ENCODE assay signal across 8 cellular contexts in the genomic region with DNA sequence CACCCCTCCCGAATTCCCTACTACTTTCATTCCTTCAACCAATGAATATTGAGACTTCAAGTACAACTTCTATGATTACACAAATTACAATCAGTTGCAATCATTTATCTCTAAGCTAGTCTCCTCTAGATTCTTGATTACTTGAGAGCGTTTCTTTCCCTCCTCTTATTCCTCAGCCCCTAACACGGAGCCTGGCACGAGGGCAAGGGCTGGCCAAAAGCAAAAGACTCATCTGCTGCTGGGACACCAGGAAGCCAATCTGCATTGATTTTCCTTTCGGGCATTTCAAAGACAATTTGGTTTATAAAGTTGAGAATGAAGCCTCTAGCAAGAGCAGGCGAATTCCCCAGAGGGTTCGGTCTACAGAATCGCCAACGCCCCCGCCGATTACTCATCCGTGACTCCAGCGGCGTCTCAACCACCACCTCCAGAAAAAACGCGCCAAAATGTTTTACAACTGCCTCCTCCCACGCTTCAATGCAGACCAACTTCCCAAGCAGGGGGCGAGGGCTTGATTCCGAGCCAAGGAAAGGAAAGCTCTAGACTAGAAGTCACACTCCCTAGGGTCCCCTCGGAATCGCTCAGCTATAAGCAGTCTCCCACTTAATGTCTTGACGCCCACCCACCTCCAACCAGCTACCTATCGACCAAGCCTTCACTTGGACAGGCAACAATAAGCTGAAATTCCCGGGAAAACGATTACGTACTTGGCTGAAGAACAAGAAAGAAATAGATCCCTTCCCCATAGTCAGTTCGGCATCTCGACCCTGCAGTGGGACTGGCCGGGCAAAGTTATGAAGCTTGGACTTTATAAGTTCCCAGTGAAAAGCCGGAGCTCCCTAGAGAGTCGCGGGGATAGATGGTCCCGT. TPM values are rescaled to one million over a fixed set of nuclear protein-coding genes. Genes with fewer than 3 reads are reported as not detected.
A peak's percentile ranks its signal among the peaks of the same experiment; 100 is the strongest.
DNase-seq lines count a peak whose midpoint lies in the region; ATAC-seq, FAIRE-seq and TF ChIP-seq lines count a peak whose summit lies in the region.

No MANE protein-coding gene starts in this region.

- no peaks in the 10 kb centered on the region for H3K79me2 ChIP-seq in GM23338 (replicated peaks; ENCODE audit: insufficient read depth)

- H3K4me2 ChIP-seq in A549 (peak overlapping the region; percentile 48), GM23338 (peak overlapping the region; percentile 99)

- no peak overlapping the region for H3K27ac ChIP-seq in A549
- H3K27ac ChIP-seq in GM23338 (ENCODE audit: low read depth) = no peak overlapping the region
- no peak overlapping the region for H3K27ac ChIP-seq in thyroid gland

- H2AFZ ChIP-seq in GM23338 = peak overlapping the region; percentile 99

- ATAC-seq in A549 (no peak), GM23338 (peak; percentile 7), HG02642 (IDR thresholded peaks at IDR 0.05; ENCODE audit: poor library complexity, unreplicated experiment) (no peak), HG02623 (IDR thresholded peaks at IDR 0.05; ENCODE audit: unreplicated experiment) (no peak), HG03175 (IDR thresholded peaks at IDR 0.05; ENCODE audit: unreplicated experiment) (no peak)

- H3K4me3 ChIP-seq in A549 = no peak overlapping the region
- H3K4me3 ChIP-seq in GM23338 = peak overlapping the region; percentile 89
- H3K4me3 ChIP-seq in thyroid gland (replicated peaks in 1 of 3) = no peak overlapping the region

- CTCF ChIA-PET in A549 (lab: Yijun Ruan, JAX) = interaction anchor here (1.2 to 3.8 kb wide), 4 partner anchors 11 to 170 kb away, joined by 3 to 12 read pairs (median 5); no protein-coding TSS in a partner anchor

- no peak for FAIRE-seq in A549 (lab: Jason Lieb, UNC)

- no peak overlapping the region for H3K27ac Mint-ChIP-seq in GM23338

- intact Hi-C loops in thyroid gland (cut with DNase I) = no loop called here

- TF ChIP-seq EP300 in A549 (IDR thresholded peaks at IDR 0.05) = no peak

- no peak for TF ChIP-seq POLR2A in A549 (IDR thresholded peaks at IDR 0.05; ENCODE audit: low read length)
- no peak for TF ChIP-seq POLR2A in thyroid gland (IDR thresholded peaks at IDR 0.05)

- TF ChIP-seq RAD21 in A549 (conservative IDR thresholded peaks at IDR 0.05 in 1 of 2, IDR thresholded peaks at IDR 0.05 in 1 of 2) = no peak

- H3K27me3 Mint-ChIP-seq in GM23338 (ENCODE audit: insufficient read depth, low read depth, poor library complexity) = peaks cover 40% of the 10 kb centered on the region

- H3K27me3 ChIP-seq in GM23338 (ENCODE audit: insufficient read depth) (peaks cover 59% of the 10 kb centered on the region), thyroid gland (peaks cover 7% of the 10 kb centered on the region)

- TF ChIP-seq CTCF in A549 (IDR thresholded peaks at IDR 0.05) (no peak), GM23338 (conservative IDR thresholded peaks at IDR 0.05; ENCODE audit: low read depth in 2 of 2) (no peak), thyroid gland (IDR thresholded peaks at IDR 0.05) (no peak)

- H3K36me3 ChIP-seq in GM23338 (ENCODE audit: insufficient read depth) = no peaks in the 10 kb centered on the region
- H3K36me3 ChIP-seq in thyroid gland = no peaks in the 10 kb centered on the region

- 22% methylated on average over 33 of the region's 33 CpGs for WGBS in A549 (ENCODE audit: missing lambda C conversion rate)
- 3 to 4% methylated on average over 28 to 33 of the region's 33 CpGs for WGBS in thyroid gland, 2 donors

- no peaks in the 10 kb centered on the region for H3F3A ChIP-seq in GM23338 (replicated peaks; ENCODE audit: low read depth)

- H3K36me3 Mint-ChIP-seq in GM23338 (ENCODE audit: low read depth) = no peaks in the 10 kb centered on the region

- no peaks in the 10 kb centered on the region for H3K9me2 ChIP-seq in GM23338 (ENCODE audit: insufficient read depth)

- DNase-seq in A549 (ENCODE audit: low read depth in 1 of 2, low spot score in 1 of 2) (no peak), GM23338 (ENCODE audit: low spot score) (peak; percentile 64), SHP77 (lab: John Stamatoyannopoulos, UW) (peak; percentile 69 to 74), iPS-NIHi11 (ENCODE audit: low spot score) (peak; percentile 20), thyroid gland (no peak)

- H3K4me1 ChIP-seq in A549 = peaks cover 9% of the 10 kb centered on the region
- H3K4me1 ChIP-seq in GM23338 (ENCODE audit: insufficient read depth) = peaks cover 35% of the 10 kb centered on the region
- H3K4me1 ChIP-seq in thyroid gland = peaks cover 5 to 10% of the 10 kb centered on the region in 2 donors

- H4K20me1 ChIP-seq in GM23338 (replicated peaks; ENCODE audit: insufficient read depth) = no peaks in the 10 kb centered on the region; the same call in 1 of the 2 replicates

- peak overlapping the region; percentile 91 for H3K4me3 Mint-ChIP-seq in GM23338

- peaks cover 32% of the 10 kb centered on the region for H3K4me1 Mint-ChIP-seq in GM23338

- H3K9me3 ChIP-seq in A549 (no peaks in the 10 kb centered on the region; the same call in 2 of the 3 replicates), thyroid gland (no peaks in the 10 kb centered on the region)

- no peaks in the 10 kb centered on the region for H3K9me3 Mint-ChIP-seq in GM23338

- POLR2A ChIA-PET in A549 (lab: Yijun Ruan, JAX) = no interaction called here

TF ChIP-seq in A549, 52 proteins besides CTCF, POLR2A, EP300 and RAD21:
- no peak for TF ChIP-seq ZNF302 (CRISPR knock-in tag; IDR thresholded peaks at IDR 0.05)
- TF ChIP-seq RNF2 (IDR thresholded peaks at IDR 0.05; ENCODE audit: borderline replicate concordance, low read depth) = peak; percentile 84; the same call in 1 of the 2 replicates
- TF ChIP-seq CBX8 (IDR thresholded peaks at IDR 0.05) = peak; percentile 71
- TF ChIP-seq, protein P1, sequence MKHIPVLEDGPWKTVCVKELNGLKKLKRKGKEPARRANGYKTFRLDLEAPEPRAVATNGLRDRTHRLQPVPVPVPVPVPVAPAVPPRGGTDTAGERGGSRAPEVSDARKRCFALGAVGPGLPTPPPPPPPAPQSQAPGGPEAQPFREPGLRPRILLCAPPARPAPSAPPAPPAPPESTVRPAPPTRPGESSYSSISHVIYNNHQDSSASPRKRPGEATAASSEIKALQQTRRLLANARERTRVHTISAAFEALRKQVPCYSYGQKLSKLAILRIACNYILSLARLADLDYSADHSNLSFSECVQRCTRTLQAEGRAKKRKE (CRISPR knock-in tag; IDR thresholded peaks at IDR 0.05; ENCODE audit: low read depth) = no peak
- no peak for TF ChIP-seq GATA3 (IDR thresholded peaks at IDR 0.05; ENCODE audit: borderline replicate concordance)

TF ChIP-seq in GM23338, 12 proteins besides CTCF, POLR2A, EP300 and RAD21:
- TF ChIP-seq ZNF331 (CRISPR knock-in tag; IDR thresholded peaks at IDR 0.05; ENCODE audit: low read depth) (no peak), POLR2AphosphoS5 (IDR thresholded peaks at IDR 0.05; ENCODE audit: low read depth) (0 out of 2 replicates have a peak, but pooled peaks have one; percentile 7)

RNA-seq across cellular contexts. Expression of a gene that starts 1.4 kb away (rescaled TPM):
- polyA plus RNA-seq in A549 (2011; rRNA removed) = 0.13 and 0.17 TPM in 2 replicates
- polyA plus RNA-seq in A549 (2012; cell fraction: cytosol; rRNA removed) = 0.01 and 0.04 TPM in 2 replicates
- polyA plus RNA-seq in A549 (2012; cell fraction: nucleus; rRNA removed) = 0.01 TPM in 2 replicates
- 0.14 to 0.18 TPM (median 0.16 TPM) in 3 replicates for polyA plus RNA-seq in A549 (2017; fragmentation: RNase III; extraction: RNeasy Plus Mini Kit Qiagen cat#74134 plus additional on column Dnase treatment)
- 0.17 and 0.19 TPM in 2 replicates for polyA minus RNA-seq in A549 (2011; rRNA and poly(A)+ RNA removed)
- 2.7 and 6.2 TPM in 2 replicates for total RNA-seq in GM23338 (2014; rRNA removed; shearing (Covaris generic))
- 2.3 and 2.7 TPM in 2 replicates for polyA plus RNA-seq in GM23338 (2016; fragmentation: Nextera tagmentation; extraction: Ambion mirVana)
- total RNA-seq in thyroid gland = 10 to 100 TPM in 1 of 4 donors, 1 to 10 TPM in 3; 2.3 to 16.8 (median 7.3) TPM

Comparison
In these comparisons a context has a peak if more than half of its experiments do, and no peak if none do; other contexts are left out.
1. DNase-seq: peak in GM23338 (single experiment), SHP77 (2 of 2) and iPS-NIHi11 (single experiment); none in A549 (0 of 2) and thyroid gland (0 of 2).